Comparison of ENCODE assay signal across 12 cellular contexts in the genomic region with DNA sequence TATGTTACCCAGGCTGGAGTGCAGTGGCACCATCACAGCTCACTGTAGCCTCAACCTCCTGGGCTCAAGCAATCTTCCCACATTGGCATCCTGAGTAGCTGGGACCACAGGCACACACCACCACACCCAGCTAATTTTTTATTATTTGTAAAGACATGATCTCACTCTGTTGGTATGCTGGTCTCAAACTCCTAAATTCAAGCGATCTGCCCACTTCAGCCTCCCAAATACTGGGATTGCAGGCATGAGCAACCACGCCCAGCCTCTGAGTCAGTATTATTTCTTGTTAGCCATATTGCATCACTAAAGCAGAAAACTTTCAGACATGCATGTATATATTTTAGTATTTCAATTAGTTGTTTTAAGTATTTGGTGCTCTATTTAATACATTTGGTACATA.
DNase-seq lines count a peak whose midpoint lies in the region; ATAC-seq, FAIRE-seq and TF ChIP-seq lines count a peak whose summit lies in the region.
"Had no signal": no experiment of that assay in that cellular context is flagged by ENCODE, and none has a peak within 500 bp of the region (broad histone marks: within the 10 kb centered on the region; RNA-seq: fewer than 3 reads in every experiment).

No MANE protein-coding gene starts in this region.

- H3K4me2 ChIP-seq in HepG2 (ENCODE audit: low read depth, low read length), result no peak overlapping the region

- H3K79me2 ChIP-seq in HepG2 (ENCODE audit: insufficient read depth, low read length), result no peaks in the 10 kb centered on the region

- 100% methylated on average over 2 of the region's 2 CpGs for WGBS in HepG2 (ENCODE audit: low lambda C conversion rate)

- H3K9me3 ChIP-seq in HepG2 (ENCODE audit: low read length), result no peaks in the 10 kb centered on the region
- H3K9me3 ChIP-seq in CD8-positive, alpha-beta memory T cell (ENCODE audit: low read length), result no peaks in the 10 kb centered on the region

- no peak overlapping the region for H3K27ac ChIP-seq in HepG2 (ENCODE audit: extremely low read length, insufficient read depth, low read length)
- H3K27ac ChIP-seq in CD8-positive, alpha-beta memory T cell (ENCODE audit: low read depth, low read length), result no peak overlapping the region
- H3K27ac ChIP-seq: WERI-Rb-1 had no signal

- POLR2A ChIA-PET in HepG2 (lab: Yijun Ruan, JAX), result no interaction called here
- POLR2A ChIA-PET in CD8-positive, alpha-beta memory T cell (lab: Charles Lee), result no interaction called here

- H3K4me1 ChIP-seq in HepG2 (ENCODE audit: insufficient read depth, low read length), result no peaks in the 10 kb centered on the region
- no peaks in the 10 kb centered on the region for H3K4me1 ChIP-seq in CD8-positive, alpha-beta memory T cell (ENCODE audit: insufficient read depth, low read length)

- H3K4me1 Mint-ChIP-seq in CD8-positive, alpha-beta memory T cell, result no peaks in the 10 kb centered on the region

- H3K27me3 Mint-ChIP-seq in CD8-positive, alpha-beta memory T cell, result no peaks in the 10 kb centered on the region
- H3K27me3 Mint-ChIP-seq: CD4-positive, alpha-beta T cell; dendritic cell treated with granulocyte-macrophage colony-stimulating factor and Interleukin-4, amounts not matched to agents 40 ng/mL and 50 ng/mL, for 4 days had no signal

- H2AFZ ChIP-seq in HepG2 (ENCODE audit: low read length), result no peak overlapping the region

- H3K9ac ChIP-seq in HepG2 (ENCODE audit: insufficient read depth, low read depth, low read length), result no peak overlapping the region

- H3K9me3 Mint-ChIP-seq in CD8-positive, alpha-beta memory T cell, result no peaks in the 10 kb centered on the region
- H3K9me3 Mint-ChIP-seq: dendritic cell treated with granulocyte-macrophage colony-stimulating factor and Interleukin-4, amounts not matched to agents 40 ng/mL and 50 ng/mL, for 4 days had no signal

- no peak for ATAC-seq in HepG2
- no peak for ATAC-seq in GM21529 (IDR thresholded peaks at IDR 0.05; ENCODE audit: unreplicated experiment)
- ATAC-seq in HG03342 (IDR thresholded peaks at IDR 0.05; ENCODE audit: unreplicated experiment), result no peak

- TF ChIP-seq RAD21 in HepG2 (CRISPR knock-in tag; IDR thresholded peaks at IDR 0.05), result no peak

- no peak overlapping the region for H3K27ac Mint-ChIP-seq in CD8-positive, alpha-beta memory T cell
- H3K27ac Mint-ChIP-seq: CD4-positive, alpha-beta T cell; dendritic cell treated with granulocyte-macrophage colony-stimulating factor and Interleukin-4, amounts not matched to agents 40 ng/mL and 50 ng/mL, for 4 days had no signal

- CTCF ChIA-PET in HepG2 (lab: Yijun Ruan, JAX; ENCODE audit: low intra/inter-chr PET ratio, low total read pairs), result no interaction called here
- CTCF ChIA-PET in CD8-positive, alpha-beta memory T cell (lab: Charles Lee), result no interaction called here

- DNase-seq in AG08395 (ENCODE audit: low spot score) (peak; percentile 45), HS-27A (ENCODE audit: low read depth) (peak; percentile 81), astrocyte of the spinal cord (ENCODE audit: low read depth, low spot score) (peak; percentile 75), HepG2 (ENCODE audit: low spot score) (no peak), NCI-H2196 treated with DMSO at 0.1 percent for 48 hours (lab: John Stamatoyannopoulos, UW; ENCODE audit: unreplicated experiment) (no peak)
- no peak for DNase-seq in CD8-positive, alpha-beta memory T cell
- DNase-seq: CD4-positive, alpha-beta T cell; OCI-M1; WERI-Rb-1 had no signal

- H3K36me3 ChIP-seq in HepG2 (replicated peaks in 1 of 2; ENCODE audit: control insufficient read depth in 1 of 2, insufficient read depth in 2 of 2, low read length in 2 of 2), result no peaks in the 10 kb centered on the region
- no peaks in the 10 kb centered on the region for H3K36me3 ChIP-seq in CD8-positive, alpha-beta memory T cell (ENCODE audit: insufficient read depth, low read length)

- no peaks in the 10 kb centered on the region for H4K20me1 ChIP-seq in HepG2 (ENCODE audit: insufficient read depth, low read length)

- FAIRE-seq in HepG2 (lab: Jason Lieb, UNC), result no peak

- TF ChIP-seq CTCF in astrocyte of the spinal cord (IDR thresholded peaks at IDR 0.05; ENCODE audit: low read depth, low read length) (no peak), HepG2 (CRISPR knock-in tag; IDR thresholded peaks at IDR 0.05) (no peak)

- no peaks in the 10 kb centered on the region for H3K27me3 ChIP-seq in HepG2 (ENCODE audit: control insufficient read depth in 1 of 2, insufficient read depth in 2 of 2, low read length in 2 of 2)
- no peaks in the 10 kb centered on the region for H3K27me3 ChIP-seq in CD8-positive, alpha-beta memory T cell (ENCODE audit: insufficient read depth, low read length, poor library complexity, severe bottlenecking)

- H3K4me3 Mint-ChIP-seq in CD8-positive, alpha-beta memory T cell, result no peak overlapping the region
- H3K4me3 Mint-ChIP-seq: CD4-positive, alpha-beta T cell; dendritic cell treated with granulocyte-macrophage colony-stimulating factor and Interleukin-4, amounts not matched to agents 40 ng/mL and 50 ng/mL, for 4 days had no signal

- no peaks in the 10 kb centered on the region for H3K36me3 Mint-ChIP-seq in CD8-positive, alpha-beta memory T cell

- intact Hi-C loops in HepG2 (cut with micrococcal nuclease; ENCODE audit: unreplicated experiment), result no loop called here

- in situ Hi-C loops in astrocyte of the spinal cord (cut with HindIII; ENCODE audit: low sequenced_read_pairs), result no loop called here
- in situ Hi-C loops in HepG2 (cut with HindIII; ENCODE audit: extremely low pct_ligation_motif_present, low pct_unique_long_range_greater_than_20kb), result no loop called here

- BruUV-seq in HepG2 (replicated peaks; lab: Mats Ljungman, UMichigan), result no TSS peak

- no peak for TF ChIP-seq EP300 in HepG2 (IDR thresholded peaks at IDR 0.05; ENCODE audit: low read depth in 2 of 2, low read length in 2 of 2)
- no peak for TF ChIP-seq EP300 in HepG2 (CRISPR knock-in tag; IDR thresholded peaks at IDR 0.05; ENCODE audit: borderline replicate concordance)

- TF ChIP-seq POLR2A in HepG2 (IDR thresholded peaks at IDR 0.05; ENCODE audit: insufficient read depth in 1 of 2, low read depth in 2 of 2, low read length in 2 of 2), result no peak

- H3K4me3 ChIP-seq in astrocyte of the spinal cord (ENCODE audit: low read depth, low read length) (no peak overlapping the region), HepG2 (replicated peaks in 1 of 3; ENCODE audit: insufficient read depth in 1 of 3, low read depth in 2 of 3, low read length in 3 of 3) (no peak overlapping the region)
- H3K4me3 ChIP-seq in CD8-positive, alpha-beta memory T cell (ENCODE audit: low read length), result no peak overlapping the region

TF ChIP-seq in HepG2, 621 proteins besides CTCF, POLR2A, EP300 and RAD21 (continues in another document):
- 0 out of 2 replicates have a peak, but pooled peaks have one; percentile 13 for TF ChIP-seq CEBPB (IDR thresholded peaks at IDR 0.05; ENCODE audit: borderline replicate concordance, low read depth, low read length)
- TF ChIP-seq, protein P1, sequence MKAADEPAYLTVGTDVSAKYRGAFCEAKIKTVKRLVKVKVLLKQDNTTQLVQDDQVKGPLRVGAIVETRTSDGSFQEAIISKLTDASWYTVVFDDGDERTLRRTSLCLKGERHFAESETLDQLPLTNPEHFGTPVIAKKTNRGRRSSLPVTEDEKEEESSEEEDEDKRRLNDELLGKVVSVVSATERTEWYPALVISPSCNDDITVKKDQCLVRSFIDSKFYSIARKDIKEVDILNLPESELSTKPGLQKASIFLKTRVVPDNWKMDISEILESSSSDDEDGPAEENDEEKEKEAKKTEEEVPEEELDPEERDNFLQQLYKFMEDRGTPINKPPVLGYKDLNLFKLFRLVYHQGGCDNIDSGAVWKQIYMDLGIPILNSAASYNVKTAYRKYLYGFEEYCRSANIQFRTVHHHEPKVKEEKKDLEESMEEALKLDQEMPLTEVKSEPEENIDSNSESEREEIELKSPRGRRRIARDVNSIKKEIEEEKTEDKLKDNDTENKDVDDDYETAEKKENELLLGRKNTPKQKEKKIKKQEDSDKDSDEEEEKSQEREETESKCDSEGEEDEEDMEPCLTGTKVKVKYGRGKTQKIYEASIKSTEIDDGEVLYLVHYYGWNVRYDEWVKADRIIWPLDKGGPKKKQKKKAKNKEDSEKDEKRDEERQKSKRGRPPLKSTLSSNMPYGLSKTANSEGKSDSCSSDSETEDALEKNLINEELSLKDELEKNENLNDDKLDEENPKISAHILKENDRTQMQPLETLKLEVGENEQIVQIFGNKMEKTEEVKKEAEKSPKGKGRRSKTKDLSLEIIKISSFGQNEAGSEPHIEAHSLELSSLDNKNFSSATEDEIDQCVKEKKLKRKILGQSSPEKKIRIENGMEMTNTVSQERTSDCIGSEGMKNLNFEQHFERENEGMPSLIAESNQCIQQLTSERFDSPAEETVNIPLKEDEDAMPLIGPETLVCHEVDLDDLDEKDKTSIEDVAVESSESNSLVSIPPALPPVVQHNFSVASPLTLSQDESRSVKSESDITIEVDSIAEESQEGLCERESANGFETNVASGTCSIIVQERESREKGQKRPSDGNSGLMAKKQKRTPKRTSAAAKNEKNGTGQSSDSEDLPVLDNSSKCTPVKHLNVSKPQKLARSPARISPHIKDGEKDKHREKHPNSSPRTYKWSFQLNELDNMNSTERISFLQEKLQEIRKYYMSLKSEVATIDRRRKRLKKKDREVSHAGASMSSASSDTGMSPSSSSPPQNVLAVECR (CRISPR knock-in tag; IDR thresholded peaks at IDR 0.05; ENCODE audit: borderline replicate concordance), result no peak
- TF ChIP-seq, protein P2, sequence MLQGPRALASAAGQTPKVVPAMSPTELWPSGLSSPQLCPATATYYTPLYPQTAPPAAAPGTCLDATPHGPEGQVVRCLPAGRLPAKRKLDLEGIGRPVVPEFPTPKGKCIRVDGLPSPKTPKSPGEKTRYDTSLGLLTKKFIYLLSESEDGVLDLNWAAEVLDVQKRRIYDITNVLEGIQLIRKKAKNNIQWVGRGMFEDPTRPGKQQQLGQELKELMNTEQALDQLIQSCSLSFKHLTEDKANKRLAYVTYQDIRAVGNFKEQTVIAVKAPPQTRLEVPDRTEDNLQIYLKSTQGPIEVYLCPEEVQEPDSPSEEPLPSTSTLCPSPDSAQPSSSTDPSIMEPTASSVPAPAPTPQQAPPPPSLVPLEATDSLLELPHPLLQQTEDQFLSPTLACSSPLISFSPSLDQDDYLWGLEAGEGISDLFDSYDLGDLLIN (CRISPR knock-in tag; IDR thresholded peaks at IDR 0.05; ENCODE audit: borderline replicate concordance), result no peak
- TF ChIP-seq ZNF724P (CRISPR knock-in tag; IDR thresholded peaks at IDR 0.05; ENCODE audit: borderline replicate concordance), result no peak
- no peak for TF ChIP-seq MYC (CRISPR knock-in tag; IDR thresholded peaks at IDR 0.05; ENCODE audit: borderline replicate concordance)
- no peak for TF ChIP-seq NFIB (CRISPR knock-in tag; IDR thresholded peaks at IDR 0.05; ENCODE audit: borderline replicate concordance)

Comparison
In these comparisons a context has a peak if more than half of its experiments do, and no peak if none do; other contexts are left out.
1. DNase-seq: peak in AG08395 (single experiment), HS-27A (single experiment) and astrocyte of the spinal cord (single experiment); none in HepG2 (single experiment), CD8-positive, alpha-beta memory T cell (0 of 5) and NCI-H2196 treated with DMSO at 0.1 percent for 48 hours (single experiment).